In genomic region chr7:100674441-100675407, GRCh38 we compare ENCODE assay signal across 8 cellular contexts. TPM values are rescaled to one million over a fixed set of nuclear protein-coding genes. Genes with fewer than 3 reads are reported as not detected.
A peak's percentile ranks its signal among the peaks of the same experiment; 100 is the strongest.
DNase-seq lines count a peak whose midpoint lies in the region; ATAC-seq and TF ChIP-seq lines count a peak whose summit lies in the region.

No MANE protein-coding gene starts in this region.

- ATAC-seq in left colon (peak; percentile 13), HG03025 (IDR thresholded peaks at IDR 0.05; ENCODE audit: low FRiP score, unreplicated experiment) (no peak)

- H3K27ac Mint-ChIP-seq in MCF 10A (ENCODE audit: low read depth, unreplicated experiment), result peak overlapping the region; percentile 94

- H3K27ac ChIP-seq in RWPE1, result peak overlapping the region; percentile 92

- H3K27me3 Mint-ChIP-seq in MCF 10A (ENCODE audit: insufficient read depth, unreplicated experiment), result no peaks in the 10 kb centered on the region

- peaks cover 11% of the 10 kb centered on the region for H3K4me1 Mint-ChIP-seq in MCF 10A (ENCODE audit: insufficient read depth, unreplicated experiment)

- POLR2A ChIA-PET in RWPE1 (lab: Yijun Ruan, JAX; ENCODE audit: low non-redundant PET), result interaction anchor here (0.6 kb wide), 1 partner anchor 47 kb away, joined by 3 read pairs; no protein-coding TSS in a partner anchor
- POLR2A ChIA-PET in MCF 10A (lab: Yijun Ruan, JAX), result interaction anchor here (0.6 to 5.0 kb wide), 6 partner anchors 15 to 239 kb away, joined by 3 to 25 read pairs (median 5); partner anchors contain the start of genes FBXO24, GIGYF1, LRCH4 and MOSPD3

- BruUV-seq in MCF 10A (replicated peaks; lab: Mats Ljungman, UMichigan), result no TSS peak

- DNase-seq in NCI-H748 (lab: John Stamatoyannopoulos, UW; ENCODE audit: unreplicated experiment), result peak; percentile 62
- DNase-seq in NCI-H748 treated with DMSO at 0.1 percent for 48 hours (lab: John Stamatoyannopoulos, UW), result no peak
- DNase-seq in RWPE1 (ENCODE audit: low spot score), result no peak
- no peak for DNase-seq in MCF 10A (ENCODE audit: unreplicated experiment)
- DNase-seq in left colon, result peak; percentile 51 to 58
- DNase-seq in stimulated activated naive CD4-positive, alpha-beta T cell (lab: John Stamatoyannopoulos, UW), result peak; percentile 34 to 73 (median 58)
- DNase-seq in HPDE6-E6E7 (ENCODE audit: extremely low spot score), result no peak

- peaks cover 33% of the 10 kb centered on the region for H3K36me3 Mint-ChIP-seq in MCF 10A (ENCODE audit: insufficient read depth, unreplicated experiment)

- TF ChIP-seq CTCF in RWPE1 (conservative IDR thresholded peaks at IDR 0.05; ENCODE audit: low read depth) (no peak), MCF 10A (IDR thresholded peaks at IDR 0.05; ENCODE audit: unreplicated experiment) (no peak)

- H3K4me3 Mint-ChIP-seq in MCF 10A (ENCODE audit: unreplicated experiment), result peak overlapping the region; percentile 76

- CTCF ChIA-PET in RWPE1 (lab: Yijun Ruan, JAX) (interaction anchor here (0.5 to 1.1 kb wide), 5 partner anchors 13 to 166 kb away, joined by 3 to 7 read pairs (median 3); no protein-coding TSS in a partner anchor), MCF 10A (lab: Yijun Ruan, JAX) (interaction anchor here (0.7 to 10.0 kb wide), 2 partner anchors 17 to 608 kb away, joined by 3 to 103 read pairs; no protein-coding TSS in a partner anchor)

- intact Hi-C loops in MCF 10A (cut with micrococcal nuclease), result loop anchor here (2.0 to 5.0 kb wide), 3 partner anchors 47 to 197 kb away; partner anchors contain the start of genes MOSPD3 and TSC22D4
- intact Hi-C loops in left colon (cut with DNase I, micrococcal nuclease), result no loop called here

- no peaks in the 10 kb centered on the region for H3K9me3 Mint-ChIP-seq in MCF 10A (ENCODE audit: unreplicated experiment)

RNA-seq across cellular contexts. Expression of gene GNB2, which starts 1.2 kb away (rescaled TPM):
- total RNA-seq in MCF 10A (2022) (196 and 201 TPM in 2 replicates), left colon (100 to 1,000 TPM; 273 to 279 TPM)

RNA-seq across cellular contexts. Expression of gene ACTL6B, which starts 18.5 kb away (rescaled TPM):
- not detected in 2 replicates for total RNA-seq in MCF 10A (2022)
- under 1 TPM in 1 of 2 donors, not detected in 1; 0.42 TPM for total RNA-seq in left colon

RNA-seq across cellular contexts. Expression of gene GIGYF1, which starts 19.3 kb away (rescaled TPM):
- total RNA-seq in MCF 10A (2022) (37.6 and 40.1 TPM in 2 replicates), left colon (10 to 100 TPM; 29.0 to 32.4 TPM)

RNA-seq across cellular contexts. Expression of gene POP7, which starts 31.2 kb away (rescaled TPM):
- total RNA-seq in MCF 10A (2022) (49.0 and 59.2 TPM in 2 replicates), left colon (10 to 100 TPM; 21.5 to 25.0 TPM)

RNA-seq across cellular contexts. Expression of gene TFR2, which starts 33.4 kb away (rescaled TPM):
- not detected in 2 replicates for total RNA-seq in MCF 10A (2022)
- under 1 TPM; 0.22 to 0.64 TPM for total RNA-seq in left colon

Comparison
In these comparisons a context has a peak if more than half of its experiments do, and no peak if none do; other contexts are left out.
1. DNase-seq: peak in NCI-H748 (single experiment), left colon (2 of 2) and stimulated activated naive CD4-positive, alpha-beta T cell (6 of 6); none in NCI-H748 treated with DMSO at 0.1 percent for 48 hours (single experiment), RWPE1 (single experiment), MCF 10A (single experiment) and HPDE6-E6E7 (single experiment).